Comparison of ENCODE assay signal across 14 cellular contexts in genomic region chr19:49858591-49858985, GRCh38. TPM values are rescaled to one million over a fixed set of nuclear protein-coding genes. Genes with fewer than 3 reads are reported as not detected.
DNase-seq lines count a peak whose midpoint lies in the region; ATAC-seq and TF ChIP-seq lines count a peak whose summit lies in the region.
"Had no signal": no experiment of that assay in that cellular context is flagged by ENCODE, and none has a peak within 500 bp of the region (broad histone marks: within the 10 kb centered on the region; RNA-seq: fewer than 3 reads in every experiment).

No MANE protein-coding gene starts in this region.

- WGBS in mesodermal cell (ENCODE audit: insufficient coverage in 2 of 2), 2 experiments: 89 to 94% methylated on average over 8 to 16 of the region's 16 CpGs
- 76 to 81% methylated on average over 15 to 16 of the region's 16 CpGs for WGBS in aorta, 2 donors

- peaks cover 2 to 3% (median 2%) of the 10 kb centered on the region in 3 donors for H3K27me3 Mint-ChIP-seq in CD14-positive monocyte (ENCODE audit: low read depth in 3 of 3)
- H3K27me3 Mint-ChIP-seq: activated CD4-positive, alpha-beta memory T cell treated with anti-CD3 and anti-CD28 coated beads, Interleukin-2, amount 10 ng/mL, durations not matched to agents 7 days and 5 days had no signal

- intact Hi-C loops in cardiac septum (cut with DNase I) (no loop called here), aorta (cut with DNase I) (no loop called here), CD14-positive monocyte (cut with micrococcal nuclease) (no loop called here)

- H3K27me3 ChIP-seq in cardiac muscle cell (no peaks in the 10 kb centered on the region), aorta (ENCODE audit: control insufficient read depth in 1 of 2, insufficient read depth in 2 of 2, low read length in 1 of 2) (no peaks in the 10 kb centered on the region)
- H3K27me3 ChIP-seq: upper lobe of left lung had no signal

- TF ChIP-seq CTCF in cardiac muscle cell (IDR thresholded peaks at IDR 0.05; ENCODE audit: low read depth, low read length) (no peak), CD14-positive monocyte (IDR thresholded peaks at IDR 0.05) (no peak)

- H3K36me3 ChIP-seq in cardiac muscle cell: peaks cover 53% of the 10 kb centered on the region
- H3K36me3 ChIP-seq in mesodermal cell (ENCODE audit: control insufficient read depth, insufficient read depth, low read length): peaks cover 78% of the 10 kb centered on the region
- H3K36me3 ChIP-seq in aorta (ENCODE audit: control insufficient read depth in 1 of 2, insufficient read depth in 2 of 2, low read length in 1 of 2): no peaks in the 10 kb centered on the region

- H3K9me3 Mint-ChIP-seq in CD14-positive monocyte: no peaks in the 10 kb centered on the region
- H3K9me3 Mint-ChIP-seq: activated CD4-positive, alpha-beta memory T cell treated with anti-CD3 and anti-CD28 coated beads, Interleukin-2, amount 10 ng/mL, durations not matched to agents 7 days and 5 days had no signal

- peaks cover 12% of the 10 kb centered on the region for H3K4me1 ChIP-seq in cardiac muscle cell (ENCODE audit: low read depth)
- H3K4me1 ChIP-seq in mesodermal cell (ENCODE audit: control insufficient read depth, insufficient read depth, low read length, poor library complexity, severe bottlenecking): no peaks in the 10 kb centered on the region
- H3K4me1 ChIP-seq in aorta (ENCODE audit: control insufficient read depth in 1 of 2, insufficient read depth in 2 of 2, low read length in 2 of 2): no peaks in the 10 kb centered on the region

- H3K27ac ChIP-seq in cardiac muscle cell: peak overlapping the region; percentile 72
- H3K27ac ChIP-seq in mesodermal cell (ENCODE audit: low read depth, low read length, severe bottlenecking): peak overlapping the region; percentile 59
- H3K27ac ChIP-seq in aorta (ENCODE audit: low read depth in 1 of 2, low read length in 2 of 2): no peak overlapping the region
- H3K27ac ChIP-seq: upper lobe of left lung had no signal

- no peak overlapping the region for H3K27ac Mint-ChIP-seq in CD14-positive monocyte
- H3K27ac Mint-ChIP-seq: activated CD4-positive, alpha-beta memory T cell treated with anti-CD3 and anti-CD28 coated beads, Interleukin-2, amount 10 ng/mL, durations not matched to agents 7 days and 5 days had no signal

- peaks cover 6% of the 10 kb centered on the region for H3K4me1 Mint-ChIP-seq in CD14-positive monocyte

- H3K9me3 ChIP-seq in cardiac muscle cell (ENCODE audit: low read depth): no peaks in the 10 kb centered on the region
- H3K9me3 ChIP-seq in mesodermal cell (ENCODE audit: control insufficient read depth, low read length): no peaks in the 10 kb centered on the region
- H3K9me3 ChIP-seq in aorta (ENCODE audit: control insufficient read depth, low read length): no peaks in the 10 kb centered on the region
- H3K9me3 ChIP-seq: upper lobe of left lung had no signal

- H3K36me3 Mint-ChIP-seq in CD14-positive monocyte: peaks cover 32 to 66% of the 10 kb centered on the region in 2 donors

- peak; percentile 1 for ATAC-seq in aorta (ENCODE audit: low FRiP score)

- DNase-seq in cardiac muscle cell (ENCODE audit: low read depth in 1 of 2, low spot score in 1 of 2) (no peak), cardiac septum (ENCODE audit: low spot score) (no peak), amygdala (lab: John Stamatoyannopoulos, UW) (peak in 32 of 56 donors; percentile 7 to 69 (median 48)), aorta (peak in 1 of 2 donors; percentile 70), CD14-positive monocyte (ENCODE audit: low spot score) (no peak), ACHN (no peak)
- DNase-seq in effector CD8-positive, alpha-beta T cell (lab: John Stamatoyannopoulos, UW): no peak
- DNase-seq: activated CD4-positive, alpha-beta memory T cell treated with anti-CD3 and anti-CD28 coated beads, Interleukin-2, amount 10 ng/mL, durations not matched to agents 7 days and 5 days; activated naive CD4-positive, alpha-beta T cell treated with Interleukin-2 at 50 U/mL for 16 hours; GF-D8; mesendoderm; NCI-H1105 treated with DMSO at 0.1 percent for 48 hours had no signal

- H3K4me3 ChIP-seq in cardiac muscle cell (no peak overlapping the region), mesodermal cell (ENCODE audit: extremely low read depth, insufficient read depth, low read length, poor library complexity, severe bottlenecking) (no peak overlapping the region), aorta (ENCODE audit: low read length in 2 of 2) (no peak overlapping the region)
- H3K4me3 ChIP-seq: upper lobe of left lung had no signal

- in situ Hi-C loops in ACHN (cut with HindIII; ENCODE audit: low pct_ligation_motif_present, low pct_unique_long_range_greater_than_20kb, low sequenced_read_pairs): no loop called here

- no peak overlapping the region for H3K4me3 Mint-ChIP-seq in CD14-positive monocyte
- H3K4me3 Mint-ChIP-seq: activated CD4-positive, alpha-beta memory T cell treated with anti-CD3 and anti-CD28 coated beads, Interleukin-2, amount 10 ng/mL, durations not matched to agents 7 days and 5 days had no signal

RNA-seq across cellular contexts. Expression of gene PTOV1, which starts 7.6 kb away (rescaled TPM):
- total RNA-seq in cardiac muscle cell (290 and 380 TPM in 2 replicates), cardiac septum (95.8 TPM), aorta (100 to 1,000 TPM; 103 to 133 TPM)
- polyA plus RNA-seq in cardiac muscle cell (445 and 583 TPM in 2 replicates), aorta (100 to 1,000 TPM in 1 of 2 donors, 10 to 100 TPM in 1; 50.0 to 142 TPM), CD14-positive monocyte (10 to 100 TPM; 18.3 to 31.2 TPM)
- polyA plus RNA-seq in mesodermal cell (2013, experiment 1 of 2): 311 TPM
- polyA plus RNA-seq in mesodermal cell (2013, experiment 2 of 2): 245 TPM

RNA-seq across cellular contexts. Expression of gene PNKP, which starts 8.8 kb away (rescaled TPM):
- total RNA-seq in cardiac muscle cell: 73.8 and 74.5 TPM in 2 replicates
- 69.7 and 98.4 TPM in 2 replicates for polyA plus RNA-seq in cardiac muscle cell
- total RNA-seq in cardiac septum: 49.5 TPM
- 49.6 TPM for polyA plus RNA-seq in mesodermal cell (2013, experiment 1 of 2)
- polyA plus RNA-seq in mesodermal cell (2013, experiment 2 of 2): 41.8 TPM
- total RNA-seq in aorta: 10 to 100 TPM; 65.2 to 76.5 TPM
- 10 to 100 TPM; 23.7 to 93.0 TPM for polyA plus RNA-seq in aorta
- polyA plus RNA-seq in CD14-positive monocyte: 10 to 100 TPM; 23.0 to 30.2 TPM

RNA-seq across cellular contexts. Expression of gene AKT1S1, which starts 18.6 kb away (rescaled TPM):
- 27.5 and 36.9 TPM in 2 replicates for total RNA-seq in cardiac muscle cell
- polyA plus RNA-seq in cardiac muscle cell: 45.4 and 66.2 TPM in 2 replicates
- 35.8 TPM for total RNA-seq in cardiac septum
- 49.5 TPM for polyA plus RNA-seq in mesodermal cell (2013, experiment 1 of 2)
- 40.1 TPM for polyA plus RNA-seq in mesodermal cell (2013, experiment 2 of 2)
- 10 to 100 TPM; 27.5 to 27.8 TPM for total RNA-seq in aorta
- 10 to 100 TPM; 24.4 to 44.6 TPM for polyA plus RNA-seq in aorta
- polyA plus RNA-seq in CD14-positive monocyte: 1 to 10 TPM; 5.4 to 6.6 TPM

RNA-seq across cellular contexts. Expression of gene TBC1D17, which starts 18.9 kb away (rescaled TPM):
- 25.4 and 26.8 TPM in 2 replicates for total RNA-seq in cardiac muscle cell
- 38.0 and 52.5 TPM in 2 replicates for polyA plus RNA-seq in cardiac muscle cell
- total RNA-seq in cardiac septum: 48.0 TPM
- 37.6 TPM for polyA plus RNA-seq in mesodermal cell (2013, experiment 1 of 2)
- polyA plus RNA-seq in mesodermal cell (2013, experiment 2 of 2): 34.7 TPM
- 10 to 100 TPM; 41.1 to 52.4 TPM for total RNA-seq in aorta
- polyA plus RNA-seq in aorta: 100 to 1,000 TPM in 1 of 2 donors, 10 to 100 TPM in 1; 22.7 to 102 TPM
- 1 to 10 TPM; 3.1 to 4.5 TPM for polyA plus RNA-seq in CD14-positive monocyte

RNA-seq across cellular contexts. Expression of gene IL4I1, which starts 38.1 kb away (rescaled TPM):
- 0.63 TPM in 1 of 2 replicates, not detected in the other for total RNA-seq in cardiac muscle cell
- polyA plus RNA-seq in cardiac muscle cell: 0.40 TPM in 1 of 2 replicates, not detected in the other
- total RNA-seq in cardiac septum: 1.2 TPM
- 1.8 TPM for polyA plus RNA-seq in mesodermal cell (2013, experiment 1 of 2)
- 0.81 TPM for polyA plus RNA-seq in mesodermal cell (2013, experiment 2 of 2)
- 1 to 10 TPM in 1 of 2 donors, under 1 TPM in 1; 0.84 to 7.2 TPM for total RNA-seq in aorta
- under 1 TPM in 1 of 2 donors, not detected in 1; 0.50 TPM for polyA plus RNA-seq in aorta
- 1 to 10 TPM; 7.0 to 7.6 TPM for polyA plus RNA-seq in CD14-positive monocyte

Comparison
In these comparisons a context has a peak if more than half of its experiments do, and no peak if none do; other contexts are left out.
1. DNase-seq: peak in amygdala (32 of 56); none in cardiac muscle cell (0 of 2), cardiac septum (single experiment), CD14-positive monocyte (single experiment), effector CD8-positive, alpha-beta T cell (single experiment) and ACHN (single experiment).
2. H3K27ac ChIP-seq: peak in cardiac muscle cell (single experiment) and mesodermal cell (single experiment); none in aorta (0 of 2).